25 cellular contexts compared by ENCODE assay signal in genomic region chr9:88890546-88890945, GRCh38.
"Had no signal": no experiment of that assay in that cellular context is flagged by ENCODE, and none has a peak within 500 bp of the region (broad histone marks: within the 10 kb centered on the region; RNA-seq: fewer than 3 reads in every experiment).

No MANE protein-coding gene starts in this region.

- FAIRE-seq: colon, frontal cortex, keratinocyte, urothelium cell line had no signal

- H3K9ac ChIP-seq: parathyroid adenoma had no signal

- H3K27ac Mint-ChIP-seq: immature natural killer cell; memory B cell; natural killer cell; progenitor cell of endocrine pancreas; stimulated activated memory B cell treated with anti-CD40 and anti-IgM and Interleukin-4, amounts not matched to agents 10 μg/mL and 1 μg/mL and 100 μg/mL, for 72 hours had no signal

- H3K36me3 ChIP-seq: neutrophil, tibial artery, upper lobe of left lung had no signal

- ATAC-seq: left ventricle myocardium superior; natural killer cell; sciatic nerve; stimulated activated memory B cell treated with anti-CD40 and anti-IgM and Interleukin-4, amounts not matched to agents 10 μg/mL and 1 μg/mL and 100 μg/mL, for 72 hours; stimulated activated naive CD8-positive, alpha-beta T cell treated with anti-CD3 and anti-CD28 coated beads, Interleukin-15, Interleukin-2, amounts not matched to agents 100 U/mL and 50 U/mL, for 24 hours had no signal

- H3K4me3 Mint-ChIP-seq: immature natural killer cell; memory B cell; natural killer cell; neural crest cell; stimulated activated memory B cell treated with anti-CD40 and anti-IgM and Interleukin-4, amounts not matched to agents 10 μg/mL and 1 μg/mL and 100 μg/mL, for 72 hours had no signal

- H3K4me3 ChIP-seq: dorsolateral prefrontal cortex, lung, testis, tibial artery, upper lobe of left lung had no signal

- H3K9me3 Mint-ChIP-seq: memory B cell; natural killer cell; neural crest cell; stimulated activated memory B cell treated with anti-CD40 and anti-IgM and Interleukin-4, amounts not matched to agents 10 μg/mL and 1 μg/mL and 100 μg/mL, for 72 hours had no signal

- H3K27ac ChIP-seq: dorsolateral prefrontal cortex, neutrophil, parathyroid adenoma, testis, tibial artery, upper lobe of left lung had no signal

- H3K9me3 ChIP-seq: neutrophil, testis, upper lobe of left lung had no signal

- H3K27me3 Mint-ChIP-seq: memory B cell; stimulated activated memory B cell treated with anti-CD40 and anti-IgM and Interleukin-4, amounts not matched to agents 10 μg/mL and 1 μg/mL and 100 μg/mL, for 72 hours had no signal

- H3K4me1 ChIP-seq: parathyroid adenoma, testis, tibial artery, upper lobe of left lung had no signal

- H2AFZ ChIP-seq: parathyroid adenoma had no signal

- H3K79me2 ChIP-seq: parathyroid adenoma had no signal

- H3K36me3 Mint-ChIP-seq: immature natural killer cell; memory B cell; natural killer cell; stimulated activated memory B cell treated with anti-CD40 and anti-IgM and Interleukin-4, amounts not matched to agents 10 μg/mL and 1 μg/mL and 100 μg/mL, for 72 hours had no signal

- DNase-seq: dorsolateral prefrontal cortex; effector CD4-positive, alpha-beta T cell; hypothalamus; immature natural killer cell; left ventricle myocardium superior; natural killer cell; stimulated activated CD4-positive, alpha-beta T cell treated with anti-CD3 and anti-CD28 coated beads, Interleukin-2, amount 100 ng/mL, for 24 hours; stimulated activated CD4-positive, alpha-beta T cell treated with anti-CD3 and anti-CD28 coated beads, Interleukin-4, amount 100 ng/mL, for 4 hours; stimulated activated naive CD8-positive, alpha-beta T cell treated with anti-CD3 and anti-CD28 coated beads, Interleukin-15, Interleukin-2, amounts not matched to agents 100 U/mL and 50 U/mL, for 24 hours; substantia nigra; testis; tibial artery; upper lobe of left lung had no signal

- H3K27me3 ChIP-seq: dorsolateral prefrontal cortex, testis, tibial artery, upper lobe of left lung had no signal

- H3K4me1 Mint-ChIP-seq: immature natural killer cell; natural killer cell; stimulated activated memory B cell treated with anti-CD40 and anti-IgM and Interleukin-4, amounts not matched to agents 10 μg/mL and 1 μg/mL and 100 μg/mL, for 72 hours had no signal
